ENCODE assay signal across 8 cellular contexts in the genomic region with DNA sequence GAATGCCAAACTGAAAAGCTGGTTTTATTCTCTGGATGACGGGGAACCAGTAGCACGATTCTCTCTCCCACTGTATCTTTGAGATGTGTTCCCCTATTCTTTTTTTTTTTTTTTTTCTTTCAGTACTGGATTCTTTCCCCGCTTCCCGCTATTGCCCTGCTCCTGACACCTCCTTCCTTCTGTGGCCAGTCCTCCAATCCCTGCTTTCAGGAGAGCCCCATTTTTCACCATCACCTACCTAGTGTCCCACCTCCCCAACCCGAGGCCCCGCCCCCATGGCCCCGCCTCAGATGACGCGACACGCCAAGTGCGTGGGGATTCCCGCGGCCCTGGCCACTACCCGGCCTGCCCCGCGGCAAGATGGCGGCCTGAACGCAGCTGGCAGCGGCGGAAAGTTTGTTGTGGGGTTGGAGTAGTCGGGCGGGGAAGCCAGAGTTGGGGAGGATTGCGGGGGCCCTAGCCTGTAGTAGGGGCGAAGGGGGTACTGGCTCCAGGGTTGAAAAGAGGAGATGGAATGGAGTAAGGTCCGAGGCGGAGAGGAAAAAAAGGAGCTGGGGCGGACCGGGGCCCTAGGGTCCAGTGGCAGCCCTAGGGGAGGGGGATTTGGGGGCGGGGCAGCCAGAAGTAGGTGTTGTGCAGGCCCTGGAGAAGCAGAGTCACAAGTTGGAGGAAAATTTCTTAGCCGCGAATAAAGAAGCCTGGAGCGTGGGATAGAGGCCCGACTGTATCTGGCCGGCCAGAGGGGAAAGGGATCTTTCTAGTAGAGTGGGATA. TPM values are rescaled to one million over a fixed set of nuclear protein-coding genes. Genes with fewer than 3 reads are reported as not detected.
DNase-seq lines count a peak whose midpoint lies in the region; ATAC-seq and TF ChIP-seq lines count a peak whose summit lies in the region.

A gene with protein sequence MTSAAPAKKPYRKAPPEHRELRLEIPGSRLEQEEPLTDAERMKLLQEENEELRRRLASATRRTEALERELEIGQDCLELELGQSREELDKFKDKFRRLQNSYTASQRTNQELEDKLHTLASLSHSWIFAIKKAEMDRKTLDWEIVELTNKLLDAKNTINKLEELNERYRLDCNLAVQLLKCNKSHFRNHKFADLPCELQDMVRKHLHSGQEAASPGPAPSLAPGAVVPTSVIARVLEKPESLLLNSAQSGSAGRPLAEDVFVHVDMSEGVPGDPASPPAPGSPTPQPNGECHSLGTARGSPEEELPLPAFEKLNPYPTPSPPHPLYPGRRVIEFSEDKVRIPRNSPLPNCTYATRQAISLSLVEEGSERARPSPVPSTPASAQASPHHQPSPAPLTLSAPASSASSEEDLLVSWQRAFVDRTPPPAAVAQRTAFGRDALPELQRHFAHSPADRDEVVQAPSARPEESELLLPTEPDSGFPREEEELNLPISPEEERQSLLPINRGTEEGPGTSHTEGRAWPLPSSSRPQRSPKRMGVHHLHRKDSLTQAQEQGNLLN (plus strand): TSS at position 336 of the 773 bp plus-strand sequence. CDS start 21,432 bp downstream, outside the sequence.

- in situ Hi-C loops in GM18951 (cut with MboI; ENCODE audit: low sequenced_read_pairs, unreplicated experiment) = no loop called here

- TF ChIP-seq POLR2A in GM18951 (IDR thresholded peaks at IDR 0.05; ENCODE audit: extremely low read depth, insufficient read depth, insufficient read length) = peak; percentile 90

- H3K4me3 Mint-ChIP-seq in activated CD4-positive, alpha-beta T cell treated with anti-CD3 and anti-CD28 coated beads, Interleukin-2, amount 10 ng/mL, durations not matched to agents 24 days and 14 days = peak within 1 kb of the TSS; percentile 100

- H3K4me1 Mint-ChIP-seq in activated CD4-positive, alpha-beta T cell treated with anti-CD3 and anti-CD28 coated beads, Interleukin-2, amount 10 ng/mL, durations not matched to agents 24 days and 14 days = peaks cover 35% of the 10 kb centered on the region

- H3K4me3 ChIP-seq in AG04450 (ENCODE audit: low read depth, low read length) (peak within 1 kb of the TSS; percentile 80), colonic mucosa (peak within 1 kb of the TSS; percentile 86)

- ATAC-seq in HG03354 (IDR thresholded peaks at IDR 0.05; ENCODE audit: poor library complexity, severe bottlenecking, unreplicated experiment) = peak; percentile 91
- peak; percentile 100 for ATAC-seq in left colon

- peak; percentile 53 for DNase-seq in AG04450 (ENCODE audit: low read depth, low spot score)
- DNase-seq in NCI-H526 (lab: John Stamatoyannopoulos, UW) = peak; percentile 66 to 93
- peak; percentile 99 for DNase-seq in activated CD4-positive, alpha-beta T cell treated with anti-CD3 and anti-CD28 coated beads, Interleukin-2, amount 10 ng/mL, durations not matched to agents 24 days and 14 days
- peak; percentile 98 for DNase-seq in colonic mucosa
- DNase-seq in left colon = peak; percentile 90 to 96
- peak; percentile 97 to 99 for DNase-seq in stimulated activated CD4-positive, alpha-beta T cell treated with anti-CD3 and anti-CD28 coated beads, Interleukin-1b, Interleukin-23, amount 100 ng/mL, for 4 hours (ENCODE audit: low read depth in 2 of 2)

- CTCF ChIA-PET in AG04450 (lab: Charles Lee) = interaction anchor here (0.6 to 1.5 kb wide), 6 partner anchors 17 to 248 kb away, joined by 3 to 4 read pairs (median 3); a partner anchor contains a TSS

- no peaks in the 10 kb centered on the region for H3K36me3 ChIP-seq in colonic mucosa

- intact Hi-C loops in activated CD4-positive, alpha-beta T cell treated with anti-CD3 and anti-CD28 coated beads, Interleukin-2, amount 10 ng/mL, durations not matched to agents 24 days and 14 days (cut with micrococcal nuclease) = loop anchor here (1.0 to 5.0 kb wide), 2 partner anchors 50 to 305 kb away; a partner anchor contains a TSS
- intact Hi-C loops in colonic mucosa (cut with DNase I) = no loop called here
- intact Hi-C loops in left colon (cut with DNase I, micrococcal nuclease) = no loop called here

- peaks cover 10% of the 10 kb centered on the region for H3K36me3 Mint-ChIP-seq in activated CD4-positive, alpha-beta T cell treated with anti-CD3 and anti-CD28 coated beads, Interleukin-2, amount 10 ng/mL, durations not matched to agents 24 days and 14 days (ENCODE audit: low read depth)

- H3K27me3 Mint-ChIP-seq in activated CD4-positive, alpha-beta T cell treated with anti-CD3 and anti-CD28 coated beads, Interleukin-2, amount 10 ng/mL, durations not matched to agents 24 days and 14 days = no peaks in the 10 kb centered on the region

- no peaks in the 10 kb centered on the region for H3K27me3 ChIP-seq in AG04450 (ENCODE audit: control insufficient read depth, insufficient read depth, low read length)
- H3K27me3 ChIP-seq in colonic mucosa = no peaks in the 10 kb centered on the region

- peak within 1 kb of the TSS; percentile 70 to 74 for H3K9ac ChIP-seq in colonic mucosa (ENCODE audit: low read depth in 2 of 2, low read length in 2 of 2)

- no peaks in the 10 kb centered on the region for H3K4me1 ChIP-seq in colonic mucosa

- TF ChIP-seq CTCF in AG04450 (IDR thresholded peaks at IDR 0.05; ENCODE audit: low read depth, low read length) = no peak
- TF ChIP-seq CTCF in colonic mucosa (IDR thresholded peaks at IDR 0.05) = no peak

- H3K9me3 ChIP-seq in AG04450 (ENCODE audit: control insufficient read depth, insufficient read depth, low read length) (no peaks in the 10 kb centered on the region), colonic mucosa (no peaks in the 10 kb centered on the region)

- POLR2A ChIA-PET in AG04450 (lab: Yijun Ruan, JAX) = interaction anchor here (0.6 to 1.6 kb wide), 8 partner anchors 9 to 156 kb away, joined by 3 to 8 read pairs (median 4); no protein-coding TSS in a partner anchor

- peak within 1 kb of the TSS; percentile 61 for H3K27ac ChIP-seq in AG04450 (ENCODE audit: low read depth, low read length)
- peak within 1 kb of the TSS; percentile 72 for H3K27ac ChIP-seq in colonic mucosa

- no peaks in the 10 kb centered on the region for H3K9me3 Mint-ChIP-seq in activated CD4-positive, alpha-beta T cell treated with anti-CD3 and anti-CD28 coated beads, Interleukin-2, amount 10 ng/mL, durations not matched to agents 24 days and 14 days

- H3K27ac Mint-ChIP-seq in activated CD4-positive, alpha-beta T cell treated with anti-CD3 and anti-CD28 coated beads, Interleukin-2, amount 10 ng/mL, durations not matched to agents 24 days and 14 days = peak within 1 kb of the TSS; percentile 98

RNA-seq across cellular contexts. Expression of the gene that starts here (rescaled TPM):
- polyA plus RNA-seq in AG04450 (2011; rRNA removed) = 18.4 and 20.4 TPM in 2 replicates
- 15.4 and 17.0 TPM in 2 replicates for polyA minus RNA-seq in AG04450 (2011; rRNA and poly(A)+ RNA removed)
- total RNA-seq in activated CD4-positive, alpha-beta T cell treated with anti-CD3 and anti-CD28 coated beads, Interleukin-2, amount 10 ng/mL, durations not matched to agents 24 days and 14 days = 40.7 and 41.1 TPM in 2 replicates
- 10 to 100 TPM; 18.6 to 26.4 TPM for total RNA-seq in colonic mucosa
- total RNA-seq in left colon = 10 to 100 TPM; 16.9 to 18.4 TPM

Comparison
In these comparisons a context has a peak if more than half of its experiments do, and no peak if none do; other contexts are left out.
1. Peak in every context shown above with its lines: DNase-seq, ATAC-seq, H3K4me3 ChIP-seq and H3K27ac ChIP-seq.